In genomic region chr4:120865985-120866384, GRCh38 we compare ENCODE assay signal across 1 cellular context.
TF ChIP-seq lines count a peak whose summit lies in the region.

No MANE protein-coding gene starts in this region.

TF ChIP-seq in GM12878, 131 proteins besides CTCF, POLR2A, EP300 and RAD21 (continued from another document):
- TF ChIP-seq ZBTB40 (IDR thresholded peaks at IDR 0.05; ENCODE audit: borderline replicate concordance) (no peak), PAX8 (IDR thresholded peaks at IDR 0.05) (no peak), LARP7 (IDR thresholded peaks at IDR 0.05) (no peak), YY1 (IDR thresholded peaks at IDR 0.05; ENCODE audit: low read depth, low read length) (no peak)
